ENCODE assay signal across 23 cellular contexts in genomic region chr3:101154386-101154785, GRCh38.
"Had no signal": no experiment of that assay in that cellular context is flagged by ENCODE, and none has a peak within 500 bp of the region (broad histone marks: within the 10 kb centered on the region; RNA-seq: fewer than 3 reads in every experiment).

No MANE protein-coding gene starts in this region.

- DNase-seq: islet precursor cell; left ventricle myocardium inferior; mesendoderm; midbrain; mucosa of descending colon; naive thymus-derived CD4-positive, alpha-beta T cell; psoas muscle; right lobe of liver; stimulated activated CD4-positive, alpha-beta T cell treated with anti-CD3 and anti-CD28 coated beads, Interleukin-1b, Interleukin-23, amount 100 ng/mL, for 48 hours; stimulated activated CD4-positive, alpha-beta T cell treated with anti-CD3 and anti-CD28 coated beads, Interleukin-2, amount 100 ng/mL, for 48 hours; stimulated activated CD4-positive, alpha-beta T cell treated with anti-CD3 and anti-CD28 coated beads, Interleukin-4, amount 100 ng/mL, for 4 hours; stimulated activated CD8-positive, alpha-beta memory T cell treated with anti-CD3 and anti-CD28 coated beads, Interleukin-4, amount 100 ng/mL, for 48 hours; stimulated activated naive CD4-positive, alpha-beta T cell treated with Interleukin-2 at 50 U/mL for 16 hours; stimulated activated naive CD8-positive, alpha-beta T cell treated with anti-CD3 and anti-CD28 coated beads, Interleukin-15, amount 100 ng/mL, for 72 hours; substantia nigra; uterus had no signal

- H3K9me3 ChIP-seq: left ventricle myocardium inferior, mucosa of descending colon, psoas muscle, right atrium auricular region, right lobe of liver, tibial nerve, uterus had no signal

- H3K4me2 ChIP-seq: smooth muscle cell had no signal

- ATAC-seq: mucosa of descending colon; naive thymus-derived CD4-positive, alpha-beta T cell; natural killer cell treated with Interleukin-12 subunit alpha and Interleukin-12 subunit beta and Interleukin-15 and Interleukin-18, amount 100 ng/mL, for 72 hours; psoas muscle; right lobe of liver; stimulated activated memory B cell treated with anti-CD40 and anti-IgM and Interleukin-4, amounts not matched to agents 10 μg/mL and 1 μg/mL and 100 μg/mL, for 72 hours; stimulated activated naive CD8-positive, alpha-beta T cell treated with anti-CD3 and anti-CD28 coated beads, Interleukin-15, amount 100 ng/mL, for 72 hours had no signal

- H3K79me2 ChIP-seq: parathyroid adenoma had no signal

- H3K4me3 ChIP-seq: left ventricle myocardium inferior, lung, mucosa of descending colon, psoas muscle, right atrium auricular region, right lobe of liver, smooth muscle cell, tibial nerve, uterus had no signal

- H3K36me3 ChIP-seq: left ventricle myocardium inferior, right atrium auricular region, right lobe of liver, tibial nerve, uterus had no signal

- H2AFZ ChIP-seq: parathyroid adenoma had no signal

- H3K27me3 ChIP-seq: right atrium auricular region, right lobe of liver, tibial nerve, uterus had no signal

- H3K4me1 ChIP-seq: parathyroid adenoma, right lobe of liver, tibial nerve, uterus had no signal

- H3K9ac ChIP-seq: parathyroid adenoma had no signal

- H3K27ac ChIP-seq: left ventricle myocardium inferior, parathyroid adenoma, psoas muscle, right atrium auricular region, right lobe of liver, uterus had no signal
